Comparison of ENCODE assay signal across 1 cellular context in genomic region chr9:105251733-105252404, GRCh38.
TF ChIP-seq lines count a peak whose summit lies in the region.

No MANE protein-coding gene starts in this region.

TF ChIP-seq in SK-N-SH, 30 proteins besides CTCF, POLR2A, EP300 and RAD21 (continued from another document):
- no peak for TF ChIP-seq SMC3 (IDR thresholded peaks at IDR 0.05; ENCODE audit: low read depth, low read length)
- TF ChIP-seq SIN3A (IDR thresholded peaks at IDR 0.05; ENCODE audit: borderline replicate concordance, low read depth, low read length): no peak
